In the genomic region with DNA sequence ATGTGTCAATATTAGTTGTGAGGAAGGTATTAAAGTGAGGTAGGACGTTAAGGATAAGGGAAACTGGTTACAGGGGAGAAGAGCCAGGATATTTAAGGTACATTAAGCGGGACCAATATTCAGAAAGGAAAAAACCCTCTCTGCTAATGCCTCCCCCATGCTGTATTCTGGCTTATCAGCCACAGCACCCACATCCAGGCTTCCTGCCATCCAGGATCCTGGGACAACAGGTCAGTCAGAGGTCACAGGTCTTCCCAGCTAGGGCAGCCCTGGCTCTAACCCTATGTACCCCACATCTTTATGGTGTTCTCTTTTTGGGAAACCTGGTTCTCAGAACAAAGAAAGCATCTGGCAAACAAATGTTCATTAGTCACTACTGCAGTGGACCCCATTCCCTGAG, we compare ENCODE assay signal across 19 cellular contexts. TPM values are rescaled to one million over a fixed set of nuclear protein-coding genes. Genes with fewer than 3 reads are reported as not detected.
DNase-seq lines count a peak whose midpoint lies in the region; ATAC-seq, FAIRE-seq and TF ChIP-seq lines count a peak whose summit lies in the region.
"Had no signal": no experiment of that assay in that cellular context is flagged by ENCODE, and none has a peak within 500 bp of the region (broad histone marks: within the 10 kb centered on the region; RNA-seq: fewer than 3 reads in every experiment).

No MANE protein-coding gene starts in this region.

- H3K9me3 ChIP-seq in OCI-LY7 (ENCODE audit: low read length) (no peaks in the 10 kb centered on the region), kidney (ENCODE audit: control insufficient read depth in 1 of 2, low read length in 2 of 2) (no peaks in the 10 kb centered on the region)
- H3K9me3 ChIP-seq: A549, BE2C had no signal

- H3K4me3 ChIP-seq in OCI-LY7 (ENCODE audit: low read depth, low read length, poor library complexity, severe bottlenecking) (no peak overlapping the region), kidney (ENCODE audit: low read length in 2 of 2) (no peak overlapping the region)
- H3K4me3 ChIP-seq: A549 had no signal

- POLR2A ChIA-PET in activated naive CD8-positive, alpha-beta T cell treated with anti-CD3 and anti-CD28 coated beads, Interleukin-2, amount 10 ng/mL, durations not matched to agents 7 days and 5 days (lab: Charles Lee), result interaction anchor here (1.8 kb wide), 1 partner anchor 42 kb away, joined by 4 read pairs; no protein-coding TSS in a partner anchor
- POLR2A ChIA-PET in OCI-LY7 (lab: Charles Lee), result no interaction called here

- no peak for DNase-seq in activated naive CD8-positive, alpha-beta T cell treated with anti-CD3 and anti-CD28 coated beads, Interleukin-2, amount 10 ng/mL, durations not matched to agents 7 days and 5 days
- no peak for DNase-seq in activated naive CD8-positive, alpha-beta T cell treated with anti-CD3 and anti-CD28 coated beads for 36 hours
- DNase-seq in OCI-LY7 (ENCODE audit: low spot score) (no peak), kidney (peak; percentile 18), mesothelial cell of epicardium (ENCODE audit: low spot score in 2 of 2, unreplicated experiment in 2 of 2) (no peak)
- no peak for DNase-seq in stimulated activated naive B cell treated with anti-CD40 and anti-IgM and Interleukin-4, amounts not matched to agents 10 μg/mL and 1 μg/mL and 100 μg/mL, for 72 hours
- DNase-seq in activated T-helper 2 cell treated with anti-CD3 and anti-CD28 coated beads, Interferon-gamma antibody, Interleukin-2, Interleukin-4, amounts not matched to agents 10 μg/mL and 5 μg/mL and 100 μg/mL, durations not matched to agents 14 hours and 24 hours and 36 hours (ENCODE audit: low spot score), result no peak
- DNase-seq: BE2C, COR-L47, DMS 273 treated with DMSO at 0.1 percent for 48 hours, DMS79 treated with DMSO at 0.1 percent for 48 hours, MV-4-11, NCI-H1694, NCI-H2081 treated with DMSO at 0.1 percent for 48 hours, NCI-H446, NCI-H526, Right ventricle myocardium superior had no signal

- no peak overlapping the region for H2AFZ ChIP-seq in OCI-LY7 (ENCODE audit: low read length)

- no peaks in the 10 kb centered on the region for H3K9me3 Mint-ChIP-seq in activated naive CD8-positive, alpha-beta T cell treated with anti-CD3 and anti-CD28 coated beads, Interleukin-2, amount 10 ng/mL, durations not matched to agents 7 days and 5 days
- H3K9me3 Mint-ChIP-seq in activated naive CD8-positive, alpha-beta T cell treated with anti-CD3 and anti-CD28 coated beads for 36 hours, result no peaks in the 10 kb centered on the region
- no peaks in the 10 kb centered on the region for H3K9me3 Mint-ChIP-seq in stimulated activated naive B cell treated with anti-CD40 and anti-IgM and Interleukin-4, amounts not matched to agents 10 μg/mL and 1 μg/mL and 100 μg/mL, for 72 hours
- H3K9me3 Mint-ChIP-seq in activated T-helper 2 cell treated with anti-CD3 and anti-CD28 coated beads, Interferon-gamma antibody, Interleukin-2, Interleukin-4, amounts not matched to agents 10 μg/mL and 5 μg/mL and 100 μg/mL, durations not matched to agents 14 hours and 24 hours and 36 hours, result no peaks in the 10 kb centered on the region
- H3K9me3 Mint-ChIP-seq in mesothelial cell of epicardium, result no peaks in the 10 kb centered on the region
- H3K9me3 Mint-ChIP-seq: IgD-negative memory B cell had no signal

- no peaks in the 10 kb centered on the region for H4K20me1 ChIP-seq in OCI-LY7 (ENCODE audit: insufficient read depth, low read length)

- peaks cover 18% of the 10 kb centered on the region; the same call in 1 of the 2 replicates for H3K79me2 ChIP-seq in OCI-LY7 (ENCODE audit: insufficient read depth, low read depth, low read length)

- H3K4me2 ChIP-seq in OCI-LY7 (ENCODE audit: low read length), result no peak overlapping the region
- H3K4me2 ChIP-seq: A549 had no signal

- peaks cover 31% of the 10 kb centered on the region for H3K36me3 Mint-ChIP-seq in activated naive CD8-positive, alpha-beta T cell treated with anti-CD3 and anti-CD28 coated beads, Interleukin-2, amount 10 ng/mL, durations not matched to agents 7 days and 5 days
- H3K36me3 Mint-ChIP-seq in activated naive CD8-positive, alpha-beta T cell treated with anti-CD3 and anti-CD28 coated beads for 36 hours, result peaks cover 33% of the 10 kb centered on the region
- H3K36me3 Mint-ChIP-seq in stimulated activated naive B cell treated with anti-CD40 and anti-IgM and Interleukin-4, amounts not matched to agents 10 μg/mL and 1 μg/mL and 100 μg/mL, for 72 hours, result peaks cover 49 to 53% of the 10 kb centered on the region in 2 donors
- peaks cover 53% of the 10 kb centered on the region for H3K36me3 Mint-ChIP-seq in activated T-helper 2 cell treated with anti-CD3 and anti-CD28 coated beads, Interferon-gamma antibody, Interleukin-2, Interleukin-4, amounts not matched to agents 10 μg/mL and 5 μg/mL and 100 μg/mL, durations not matched to agents 14 hours and 24 hours and 36 hours (ENCODE audit: low read depth)
- H3K36me3 Mint-ChIP-seq in mesothelial cell of epicardium, result peaks cover 41% of the 10 kb centered on the region

- H3K4me1 Mint-ChIP-seq in activated naive CD8-positive, alpha-beta T cell treated with anti-CD3 and anti-CD28 coated beads, Interleukin-2, amount 10 ng/mL, durations not matched to agents 7 days and 5 days, result peaks cover 9% of the 10 kb centered on the region
- H3K4me1 Mint-ChIP-seq in activated naive CD8-positive, alpha-beta T cell treated with anti-CD3 and anti-CD28 coated beads for 36 hours, result peaks cover 17% of the 10 kb centered on the region
- peaks cover 16 to 18% of the 10 kb centered on the region in 2 donors for H3K4me1 Mint-ChIP-seq in stimulated activated naive B cell treated with anti-CD40 and anti-IgM and Interleukin-4, amounts not matched to agents 10 μg/mL and 1 μg/mL and 100 μg/mL, for 72 hours
- H3K4me1 Mint-ChIP-seq in activated T-helper 2 cell treated with anti-CD3 and anti-CD28 coated beads, Interferon-gamma antibody, Interleukin-2, Interleukin-4, amounts not matched to agents 10 μg/mL and 5 μg/mL and 100 μg/mL, durations not matched to agents 14 hours and 24 hours and 36 hours (ENCODE audit: low read depth), result peaks cover 11% of the 10 kb centered on the region
- H3K4me1 Mint-ChIP-seq in mesothelial cell of epicardium, result peaks cover 10% of the 10 kb centered on the region

- peak overlapping the region; percentile 2 for H3K27ac Mint-ChIP-seq in activated naive CD8-positive, alpha-beta T cell treated with anti-CD3 and anti-CD28 coated beads, Interleukin-2, amount 10 ng/mL, durations not matched to agents 7 days and 5 days
- no peak overlapping the region for H3K27ac Mint-ChIP-seq in activated naive CD8-positive, alpha-beta T cell treated with anti-CD3 and anti-CD28 coated beads for 36 hours
- H3K27ac Mint-ChIP-seq in stimulated activated naive B cell treated with anti-CD40 and anti-IgM and Interleukin-4, amounts not matched to agents 10 μg/mL and 1 μg/mL and 100 μg/mL, for 72 hours, result peak overlapping the region; percentile 59
- H3K27ac Mint-ChIP-seq in activated T-helper 2 cell treated with anti-CD3 and anti-CD28 coated beads, Interferon-gamma antibody, Interleukin-2, Interleukin-4, amounts not matched to agents 10 μg/mL and 5 μg/mL and 100 μg/mL, durations not matched to agents 14 hours and 24 hours and 36 hours, result no peak overlapping the region
- no peak overlapping the region for H3K27ac Mint-ChIP-seq in mesothelial cell of epicardium

- TF ChIP-seq CTCF in OCI-LY7 (conservative IDR thresholded peaks at IDR 0.05; ENCODE audit: low read length) (no peak), kidney (IDR thresholded peaks at IDR 0.05; ENCODE audit: borderline replicate concordance, extremely low read depth, insufficient read depth) (no peak), mesothelial cell of epicardium (IDR thresholded peaks at IDR 0.05; ENCODE audit: unreplicated experiment) (no peak)

- H3K9me2 ChIP-seq in OCI-LY7 (ENCODE audit: insufficient read depth, low read length), result no peaks in the 10 kb centered on the region

- H3K36me3 ChIP-seq in OCI-LY7 (ENCODE audit: insufficient read depth, low read length) (peaks cover 64% of the 10 kb centered on the region), kidney (ENCODE audit: control insufficient read depth in 1 of 2, insufficient read depth in 2 of 2, low read length in 2 of 2) (peaks cover 23% of the 10 kb centered on the region in 2 donors)

- intact Hi-C loops in OCI-LY7 (cut with micrococcal nuclease; ENCODE audit: unreplicated experiment), result no loop called here
- intact Hi-C loops in kidney (cut with DNase I), result no loop called here
- intact Hi-C loops in activated T-helper 2 cell treated with anti-CD3 and anti-CD28 coated beads, Interferon-gamma antibody, Interleukin-2, Interleukin-4, amounts not matched to agents 10 μg/mL and 5 μg/mL and 100 μg/mL, durations not matched to agents 14 hours and 24 hours and 36 hours (cut with micrococcal nuclease), result no loop called here

- no peak overlapping the region for H3K9ac ChIP-seq in kidney (ENCODE audit: low read length in 2 of 2)

- H3K4me1 ChIP-seq in OCI-LY7 (ENCODE audit: insufficient read depth, low read length, poor library complexity, severe bottlenecking) (peaks cover 11% of the 10 kb centered on the region), kidney (ENCODE audit: control insufficient read depth in 1 of 2, insufficient read depth in 1 of 2, low read depth in 1 of 2, low read length in 2 of 2) (peaks cover 0 to 12% of the 10 kb centered on the region in 2 donors)
- H3K4me1 ChIP-seq: BE2C had no signal

- CTCF ChIA-PET in OCI-LY7 (lab: Charles Lee; ENCODE audit: unreplicated experiment), result no interaction called here

- TSS peak; percentile 17 for BruUV-seq in OCI-LY7 (replicated peaks; lab: Mats Ljungman, UMichigan)

- H3K4me3 Mint-ChIP-seq in activated naive CD8-positive, alpha-beta T cell treated with anti-CD3 and anti-CD28 coated beads, Interleukin-2, amount 10 ng/mL, durations not matched to agents 7 days and 5 days, result no peak overlapping the region
- no peak overlapping the region for H3K4me3 Mint-ChIP-seq in activated naive CD8-positive, alpha-beta T cell treated with anti-CD3 and anti-CD28 coated beads for 36 hours
- no peak overlapping the region for H3K4me3 Mint-ChIP-seq in stimulated activated naive B cell treated with anti-CD40 and anti-IgM and Interleukin-4, amounts not matched to agents 10 μg/mL and 1 μg/mL and 100 μg/mL, for 72 hours
- no peak overlapping the region for H3K4me3 Mint-ChIP-seq in activated T-helper 2 cell treated with anti-CD3 and anti-CD28 coated beads, Interferon-gamma antibody, Interleukin-2, Interleukin-4, amounts not matched to agents 10 μg/mL and 5 μg/mL and 100 μg/mL, durations not matched to agents 14 hours and 24 hours and 36 hours (ENCODE audit: low read depth)
- no peak overlapping the region for H3K4me3 Mint-ChIP-seq in mesothelial cell of epicardium

- H3K27ac ChIP-seq in OCI-LY7 (ENCODE audit: low read depth, low read length, poor library complexity, severe bottlenecking) (no peak overlapping the region), kidney (ENCODE audit: low read depth in 2 of 2, low read length in 2 of 2) (no peak overlapping the region)
- H3K27ac ChIP-seq: A549 had no signal

- FAIRE-seq in kidney (lab: Jason Lieb, UNC), result no peak
- FAIRE-seq: A549 had no signal

- no peaks in the 10 kb centered on the region for H3K27me3 Mint-ChIP-seq in activated naive CD8-positive, alpha-beta T cell treated with anti-CD3 and anti-CD28 coated beads, Interleukin-2, amount 10 ng/mL, durations not matched to agents 7 days and 5 days
- H3K27me3 Mint-ChIP-seq in activated naive CD8-positive, alpha-beta T cell treated with anti-CD3 and anti-CD28 coated beads for 36 hours, result no peaks in the 10 kb centered on the region
- H3K27me3 Mint-ChIP-seq in stimulated activated naive B cell treated with anti-CD40 and anti-IgM and Interleukin-4, amounts not matched to agents 10 μg/mL and 1 μg/mL and 100 μg/mL, for 72 hours, result no peaks in the 10 kb centered on the region
- no peaks in the 10 kb centered on the region for H3K27me3 Mint-ChIP-seq in activated T-helper 2 cell treated with anti-CD3 and anti-CD28 coated beads, Interferon-gamma antibody, Interleukin-2, Interleukin-4, amounts not matched to agents 10 μg/mL and 5 μg/mL and 100 μg/mL, durations not matched to agents 14 hours and 24 hours and 36 hours (ENCODE audit: low read depth)
- no peaks in the 10 kb centered on the region for H3K27me3 Mint-ChIP-seq in mesothelial cell of epicardium (ENCODE audit: low read depth)
- H3K27me3 Mint-ChIP-seq: IgD-negative memory B cell had no signal

- ATAC-seq in activated naive CD8-positive, alpha-beta T cell treated with anti-CD3 and anti-CD28 coated beads, Interleukin-2, amount 10 ng/mL, durations not matched to agents 7 days and 5 days (ENCODE audit: low read depth), result no peak
- no peak for ATAC-seq in stimulated activated naive B cell treated with anti-CD40 and anti-IgM and Interleukin-4, amounts not matched to agents 10 μg/mL and 1 μg/mL and 100 μg/mL, for 72 hours (replicated peaks)
- ATAC-seq: A549 had no signal

RNA-seq across cellular contexts. Expression of a gene that starts 5.3 kb away (rescaled TPM):
- total RNA-seq in activated naive CD8-positive, alpha-beta T cell treated with anti-CD3 and anti-CD28 coated beads, Interleukin-2, amount 10 ng/mL, durations not matched to agents 7 days and 5 days, result 10 to 100 TPM; 58.1 to 59.2 TPM
- total RNA-seq in activated naive CD8-positive, alpha-beta T cell treated with anti-CD3 and anti-CD28 coated beads for 36 hours, result 10 to 100 TPM; 58.8 to 62.0 TPM
- 35.5 and 37.7 TPM in 2 replicates for total RNA-seq in OCI-LY7 (2014; rRNA removed; shearing (Covaris generic))
- total RNA-seq in OCI-LY7 (2022) (52.0 and 55.0 TPM in 2 replicates), kidney (81.8 TPM), mesothelial cell of epicardium (62.7 to 63.0 TPM (median 63.0 TPM) in 3 replicates)
- polyA plus RNA-seq in kidney (ENCODE audit: insufficient read depth, low read depth, low replicate concordance), result 92.5 TPM
- 61.8 and 69.2 TPM in 2 replicates for total RNA-seq in activated T-helper 2 cell treated with anti-CD3 and anti-CD28 coated beads, Interferon-gamma antibody, Interleukin-2, Interleukin-4, amounts not matched to agents 10 μg/mL and 5 μg/mL and 100 μg/mL, durations not matched to agents 14 hours and 24 hours and 36 hours

RNA-seq across cellular contexts. Expression of a gene that starts 10.1 kb away (rescaled TPM):
- 10 to 100 TPM; 44.3 to 44.4 TPM for total RNA-seq in activated naive CD8-positive, alpha-beta T cell treated with anti-CD3 and anti-CD28 coated beads, Interleukin-2, amount 10 ng/mL, durations not matched to agents 7 days and 5 days
- 10 to 100 TPM; 70.7 to 74.0 TPM for total RNA-seq in activated naive CD8-positive, alpha-beta T cell treated with anti-CD3 and anti-CD28 coated beads for 36 hours
- 58.0 and 66.4 TPM in 2 replicates for total RNA-seq in OCI-LY7 (2014; rRNA removed; shearing (Covaris generic))
- total RNA-seq in OCI-LY7 (2022), result 54.4 and 62.4 TPM in 2 replicates
- 59.7 TPM for total RNA-seq in kidney
- polyA plus RNA-seq in kidney (ENCODE audit: insufficient read depth, low read depth, low replicate concordance), result 81.1 TPM
- 84.5 and 87.8 TPM in 2 replicates for total RNA-seq in activated T-helper 2 cell treated with anti-CD3 and anti-CD28 coated beads, Interferon-gamma antibody, Interleukin-2, Interleukin-4, amounts not matched to agents 10 μg/mL and 5 μg/mL and 100 μg/mL, durations not matched to agents 14 hours and 24 hours and 36 hours
- total RNA-seq in mesothelial cell of epicardium, result 54.7 to 59.3 TPM (median 57.6 TPM) in 3 replicates

RNA-seq across cellular contexts. Expression of a gene that starts 25.9 kb away (rescaled TPM):
- total RNA-seq in activated naive CD8-positive, alpha-beta T cell treated with anti-CD3 and anti-CD28 coated beads, Interleukin-2, amount 10 ng/mL, durations not matched to agents 7 days and 5 days, result 1 to 10 TPM; 2.1 to 2.5 TPM
- 1 to 10 TPM; 1.6 TPM for total RNA-seq in activated naive CD8-positive, alpha-beta T cell treated with anti-CD3 and anti-CD28 coated beads for 36 hours
- total RNA-seq in OCI-LY7 (2014; rRNA removed; shearing (Covaris generic)), result 4.5 and 4.7 TPM in 2 replicates
- 4.2 and 5.0 TPM in 2 replicates for total RNA-seq in OCI-LY7 (2022)
- 20.0 TPM for total RNA-seq in kidney
- polyA plus RNA-seq in kidney (ENCODE audit: insufficient read depth, low read depth, low replicate concordance), result 23.0 TPM
- total RNA-seq in activated T-helper 2 cell treated with anti-CD3 and anti-CD28 coated beads, Interferon-gamma antibody, Interleukin-2, Interleukin-4, amounts not matched to agents 10 μg/mL and 5 μg/mL and 100 μg/mL, durations not matched to agents 14 hours and 24 hours and 36 hours, result 0.64 and 0.66 TPM in 2 replicates
- 14.1 to 15.1 TPM (median 14.2 TPM) in 3 replicates for total RNA-seq in mesothelial cell of epicardium

RNA-seq across cellular contexts. Expression of a gene that starts 39.5 kb away (rescaled TPM):
- 10 to 100 TPM; 21.3 to 21.7 TPM for total RNA-seq in activated naive CD8-positive, alpha-beta T cell treated with anti-CD3 and anti-CD28 coated beads, Interleukin-2, amount 10 ng/mL, durations not matched to agents 7 days and 5 days
- 10 to 100 TPM; 27.2 to 28.3 TPM for total RNA-seq in activated naive CD8-positive, alpha-beta T cell treated with anti-CD3 and anti-CD28 coated beads for 36 hours
- total RNA-seq in OCI-LY7 (2014; rRNA removed; shearing (Covaris generic)), result 15.7 and 18.1 TPM in 2 replicates
- total RNA-seq in OCI-LY7 (2022) (15.7 and 15.8 TPM in 2 replicates), kidney (15.8 TPM), mesothelial cell of epicardium (19.1 to 19.8 TPM (median 19.7 TPM) in 3 replicates)
- 17.3 TPM for polyA plus RNA-seq in kidney (ENCODE audit: insufficient read depth, low read depth, low replicate concordance)
- total RNA-seq in activated T-helper 2 cell treated with anti-CD3 and anti-CD28 coated beads, Interferon-gamma antibody, Interleukin-2, Interleukin-4, amounts not matched to agents 10 μg/mL and 5 μg/mL and 100 μg/mL, durations not matched to agents 14 hours and 24 hours and 36 hours, result 23.1 and 24.6 TPM in 2 replicates

RNA-seq across cellular contexts. Expression of a gene that starts 39.5 kb away (rescaled TPM):
- 1 to 10 TPM; 9.3 to 9.4 TPM for total RNA-seq in activated naive CD8-positive, alpha-beta T cell treated with anti-CD3 and anti-CD28 coated beads, Interleukin-2, amount 10 ng/mL, durations not matched to agents 7 days and 5 days
- total RNA-seq in activated naive CD8-positive, alpha-beta T cell treated with anti-CD3 and anti-CD28 coated beads for 36 hours, result 1 to 10 TPM; 4.5 to 4.9 TPM
- total RNA-seq in OCI-LY7 (2014; rRNA removed; shearing (Covaris generic)), result 3.2 and 4.1 TPM in 2 replicates
- total RNA-seq in OCI-LY7 (2022) (5.2 and 5.3 TPM in 2 replicates), kidney (7.2 TPM), mesothelial cell of epicardium (11.6 to 12.3 TPM (median 11.6 TPM) in 3 replicates)
- 5.6 TPM for polyA plus RNA-seq in kidney (ENCODE audit: insufficient read depth, low read depth, low replicate concordance)
- 6.7 and 7.6 TPM in 2 replicates for total RNA-seq in activated T-helper 2 cell treated with anti-CD3 and anti-CD28 coated beads, Interferon-gamma antibody, Interleukin-2, Interleukin-4, amounts not matched to agents 10 μg/mL and 5 μg/mL and 100 μg/mL, durations not matched to agents 14 hours and 24 hours and 36 hours

Comparison
In these comparisons a context has a peak if more than half of its experiments do, and no peak if none do; other contexts are left out.
1. H3K27ac Mint-ChIP-seq: peak in activated naive CD8-positive, alpha-beta T cell treated with anti-CD3 and anti-CD28 coated beads, Interleukin-2, amount 10 ng/mL, durations not matched to agents 7 days and 5 days (single experiment) and stimulated activated naive B cell treated with anti-CD40 and anti-IgM and Interleukin-4, amounts not matched to agents 10 μg/mL and 1 μg/mL and 100 μg/mL, for 72 hours (single experiment); none in activated naive CD8-positive, alpha-beta T cell treated with anti-CD3 and anti-CD28 coated beads for 36 hours (single experiment), activated T-helper 2 cell treated with anti-CD3 and anti-CD28 coated beads, Interferon-gamma antibody, Interleukin-2, Interleukin-4, amounts not matched to agents 10 μg/mL and 5 μg/mL and 100 μg/mL, durations not matched to agents 14 hours and 24 hours and 36 hours (single experiment) and mesothelial cell of epicardium (single experiment).